Comparison of ENCODE assay signal across 2 cellular contexts in genomic region chr13:33508060-33508459, GRCh38.
TF ChIP-seq lines count a peak whose summit lies in the region.

No MANE protein-coding gene starts in this region.

TF ChIP-seq in IMR-90, 13 proteins besides CTCF, POLR2A, EP300 and RAD21 (continued from another document):
- TF ChIP-seq CHD1 (IDR thresholded peaks at IDR 0.05; ENCODE audit: low read depth, low read length) = no peak
- no peak for TF ChIP-seq RCOR1 (IDR thresholded peaks at IDR 0.05; ENCODE audit: insufficient replicate concordance, low read length)
- no peak for TF ChIP-seq MXI1 (IDR thresholded peaks at IDR 0.05; ENCODE audit: borderline replicate concordance, low read depth, low read length)
- TF ChIP-seq MAZ (IDR thresholded peaks at IDR 0.05; ENCODE audit: borderline replicate concordance, low read depth, low read length) = no peak
- TF ChIP-seq RFX5 (IDR thresholded peaks at IDR 0.05; ENCODE audit: low read depth, low read length) = no peak
- TF ChIP-seq ELK1 (IDR thresholded peaks at IDR 0.05; ENCODE audit: borderline replicate concordance, low read depth, low read length) = no peak
- TF ChIP-seq CEBPB (IDR thresholded peaks at IDR 0.05; ENCODE audit: low read depth, low read length) = no peak

TF ChIP-seq in GM23338, 12 proteins besides CTCF, POLR2A, EP300 and RAD21:
- TF ChIP-seq, protein P1, sequence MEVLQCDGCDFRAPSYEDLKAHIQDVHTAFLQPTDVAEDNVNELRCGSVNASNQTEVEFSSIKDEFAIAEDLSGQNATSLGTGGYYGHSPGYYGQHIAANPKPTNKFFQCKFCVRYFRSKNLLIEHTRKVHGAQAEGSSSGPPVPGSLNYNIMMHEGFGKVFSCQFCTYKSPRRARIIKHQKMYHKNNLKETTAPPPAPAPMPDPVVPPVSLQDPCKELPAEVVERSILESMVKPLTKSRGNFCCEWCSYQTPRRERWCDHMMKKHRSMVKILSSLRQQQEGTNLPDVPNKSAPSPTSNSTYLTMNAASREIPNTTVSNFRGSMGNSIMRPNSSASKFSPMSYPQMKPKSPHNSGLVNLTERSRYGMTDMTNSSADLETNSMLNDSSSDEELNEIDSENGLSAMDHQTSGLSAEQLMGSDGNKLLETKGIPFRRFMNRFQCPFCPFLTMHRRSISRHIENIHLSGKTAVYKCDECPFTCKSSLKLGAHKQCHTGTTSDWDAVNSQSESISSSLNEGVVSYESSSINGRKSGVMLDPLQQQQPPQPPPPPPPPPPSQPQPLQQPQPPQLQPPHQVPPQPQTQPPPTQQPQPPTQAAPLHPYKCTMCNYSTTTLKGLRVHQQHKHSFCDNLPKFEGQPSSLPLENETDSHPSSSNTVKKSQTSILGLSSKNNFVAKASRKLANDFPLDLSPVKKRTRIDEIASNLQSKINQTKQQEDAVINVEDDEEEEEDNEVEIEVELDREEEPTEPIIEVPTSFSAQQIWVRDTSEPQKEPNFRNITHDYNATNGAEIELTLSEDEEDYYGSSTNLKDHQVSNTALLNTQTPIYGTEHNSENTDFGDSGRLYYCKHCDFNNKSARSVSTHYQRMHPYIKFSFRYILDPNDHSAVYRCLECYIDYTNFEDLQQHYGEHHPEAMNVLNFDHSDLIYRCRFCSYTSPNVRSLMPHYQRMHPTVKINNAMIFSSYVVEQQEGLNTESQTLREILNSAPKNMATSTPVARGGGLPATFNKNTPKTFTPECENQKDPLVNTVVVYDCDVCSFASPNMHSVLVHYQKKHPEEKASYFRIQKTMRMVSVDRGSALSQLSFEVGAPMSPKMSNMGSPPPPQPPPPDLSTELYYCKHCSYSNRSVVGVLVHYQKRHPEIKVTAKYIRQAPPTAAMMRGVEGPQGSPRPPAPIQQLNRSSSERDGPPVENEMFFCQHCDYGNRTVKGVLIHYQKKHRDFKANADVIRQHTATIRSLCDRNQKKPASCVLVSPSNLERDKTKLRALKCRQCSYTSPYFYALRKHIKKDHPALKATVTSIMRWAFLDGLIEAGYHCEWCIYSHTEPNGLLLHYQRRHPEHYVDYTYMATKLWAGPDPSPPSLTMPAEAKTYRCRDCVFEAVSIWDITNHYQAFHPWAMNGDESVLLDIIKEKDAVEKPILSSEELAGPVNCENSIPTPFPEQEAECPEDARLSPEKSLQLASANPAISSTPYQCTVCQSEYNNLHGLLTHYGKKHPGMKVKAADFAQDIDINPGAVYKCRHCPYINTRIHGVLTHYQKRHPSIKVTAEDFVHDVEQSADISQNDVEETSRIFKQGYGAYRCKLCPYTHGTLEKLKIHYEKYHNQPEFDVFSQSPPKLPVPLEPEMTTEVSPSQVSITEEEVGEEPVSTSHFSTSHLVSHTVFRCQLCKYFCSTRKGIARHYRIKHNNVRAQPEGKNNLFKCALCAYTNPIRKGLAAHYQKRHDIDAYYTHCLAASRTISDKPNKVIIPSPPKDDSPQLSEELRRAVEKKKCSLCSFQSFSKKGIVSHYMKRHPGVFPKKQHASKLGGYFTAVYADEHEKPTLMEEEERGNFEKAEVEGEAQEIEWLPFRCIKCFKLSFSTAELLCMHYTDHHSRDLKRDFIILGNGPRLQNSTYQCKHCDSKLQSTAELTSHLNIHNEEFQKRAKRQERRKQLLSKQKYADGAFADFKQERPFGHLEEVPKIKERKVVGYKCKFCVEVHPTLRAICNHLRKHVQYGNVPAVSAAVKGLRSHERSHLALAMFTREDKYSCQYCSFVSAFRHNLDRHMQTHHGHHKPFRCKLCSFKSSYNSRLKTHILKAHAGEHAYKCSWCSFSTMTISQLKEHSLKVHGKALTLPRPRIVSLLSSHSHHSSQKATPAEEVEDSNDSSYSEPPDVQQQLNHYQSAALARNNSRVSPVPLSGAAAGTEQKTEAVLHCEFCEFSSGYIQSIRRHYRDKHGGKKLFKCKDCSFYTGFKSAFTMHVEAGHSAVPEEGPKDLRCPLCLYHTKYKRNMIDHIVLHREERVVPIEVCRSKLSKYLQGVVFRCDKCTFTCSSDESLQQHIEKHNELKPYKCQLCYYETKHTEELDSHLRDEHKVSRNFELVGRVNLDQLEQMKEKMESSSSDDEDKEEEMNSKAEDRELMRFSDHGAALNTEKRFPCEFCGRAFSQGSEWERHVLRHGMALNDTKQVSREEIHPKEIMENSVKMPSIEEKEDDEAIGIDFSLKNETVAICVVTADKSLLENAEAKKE (CRISPR knock-in tag; IDR thresholded peaks at IDR 0.05) = no peak
- no peak for TF ChIP-seq CREB1 (CRISPR knock-in tag; IDR thresholded peaks at IDR 0.05; ENCODE audit: low read depth)
- TF ChIP-seq ZNF114 (CRISPR knock-in tag; IDR thresholded peaks at IDR 0.05) = no peak
- no peak for TF ChIP-seq ZNF331 (CRISPR knock-in tag; IDR thresholded peaks at IDR 0.05; ENCODE audit: low read depth)
